Comparison of ENCODE assay signal across 1 cellular context in the genomic region with DNA sequence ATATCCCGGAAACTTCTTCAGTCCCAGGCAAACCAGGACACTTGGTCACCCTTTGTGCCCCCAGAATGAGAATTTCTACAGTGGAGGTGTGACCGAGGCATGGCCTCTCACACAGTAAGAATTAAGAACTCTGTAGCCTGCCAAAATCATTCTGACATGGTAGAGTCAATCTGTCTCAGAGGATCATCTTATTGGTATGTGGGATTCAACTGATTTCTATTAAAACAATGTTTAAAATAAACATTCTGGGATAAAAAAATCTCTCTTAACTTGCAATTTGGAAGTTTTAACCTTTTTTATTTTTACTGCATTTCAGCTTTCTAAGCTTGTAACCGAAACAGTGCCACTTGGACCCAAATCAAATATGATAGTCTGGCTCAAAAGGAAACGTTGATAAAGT.
TF ChIP-seq lines count a peak whose summit lies in the region.

No MANE protein-coding gene starts in this region.

TF ChIP-seq in IMR-90, 13 proteins besides CTCF, POLR2A, EP300 and RAD21 (continued from another document):
- TF ChIP-seq, protein P1, sequence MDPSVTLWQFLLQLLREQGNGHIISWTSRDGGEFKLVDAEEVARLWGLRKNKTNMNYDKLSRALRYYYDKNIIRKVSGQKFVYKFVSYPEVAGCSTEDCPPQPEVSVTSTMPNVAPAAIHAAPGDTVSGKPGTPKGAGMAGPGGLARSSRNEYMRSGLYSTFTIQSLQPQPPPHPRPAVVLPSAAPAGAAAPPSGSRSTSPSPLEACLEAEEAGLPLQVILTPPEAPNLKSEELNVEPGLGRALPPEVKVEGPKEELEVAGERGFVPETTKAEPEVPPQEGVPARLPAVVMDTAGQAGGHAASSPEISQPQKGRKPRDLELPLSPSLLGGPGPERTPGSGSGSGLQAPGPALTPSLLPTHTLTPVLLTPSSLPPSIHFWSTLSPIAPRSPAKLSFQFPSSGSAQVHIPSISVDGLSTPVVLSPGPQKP (IDR thresholded peaks at IDR 0.05; ENCODE audit: borderline replicate concordance, low read depth, low read length): no peak
- TF ChIP-seq FOS (IDR thresholded peaks at IDR 0.05; ENCODE audit: low read depth, low read length) (no peak), CEBPB (IDR thresholded peaks at IDR 0.05; ENCODE audit: low read depth, low read length) (no peak)
